16 cellular contexts compared by ENCODE assay signal in genomic region chr20:61818746-61819483, GRCh38.
DNase-seq lines count a peak whose midpoint lies in the region; ATAC-seq, FAIRE-seq and TF ChIP-seq lines count a peak whose summit lies in the region.
"Had no signal": no experiment of that assay in that cellular context is flagged by ENCODE, and none has a peak within 500 bp of the region (broad histone marks: within the 10 kb centered on the region; RNA-seq: fewer than 3 reads in every experiment).

No MANE protein-coding gene starts in this region.

- intact Hi-C loops in left ventricle myocardium superior (cut with micrococcal nuclease) = no loop called here
- intact Hi-C loops in kidney (cut with DNase I) = no loop called here
- intact Hi-C loops in psoas muscle (cut with DNase I) = no loop called here

- H3K36me3 ChIP-seq in right atrium auricular region (no peaks in the 10 kb centered on the region), NT2/D1 (ENCODE audit: insufficient read depth, insufficient read length, low read length) (no peaks in the 10 kb centered on the region), kidney (ENCODE audit: control insufficient read depth in 1 of 2, insufficient read depth in 2 of 2, low read length in 2 of 2) (no peaks in the 10 kb centered on the region), psoas muscle (ENCODE audit: insufficient read depth in 1 of 2, low read depth in 1 of 2) (no peaks in the 10 kb centered on the region)

- DNase-seq in left ventricle myocardium superior (peak; percentile 11), right atrium auricular region (ENCODE audit: low spot score) (no peak), NT2/D1 (ENCODE audit: low read depth, low spot score) (no peak), kidney (peak; percentile 53), psoas muscle (peak; percentile 2 to 36), HPDE6-E6E7 (ENCODE audit: extremely low spot score) (no peak)
- DNase-seq: CD4-positive, alpha-beta memory T cell; DND-41; GDM1; H7 had no signal

- H3K4me1 ChIP-seq in right atrium auricular region (no peaks in the 10 kb centered on the region), NT2/D1 (ENCODE audit: insufficient read depth, insufficient read length) (peaks cover 5% of the 10 kb centered on the region), kidney (ENCODE audit: control insufficient read depth in 1 of 2, insufficient read depth in 1 of 2, low read depth in 1 of 2, low read length in 2 of 2) (peaks cover 0 to 2% of the 10 kb centered on the region in 2 donors), psoas muscle (no peaks in the 10 kb centered on the region)

- no peak for FAIRE-seq in kidney (lab: Jason Lieb, UNC)
- FAIRE-seq: A204.1, D721Med, GM12892 had no signal

- H3K27me3 ChIP-seq in right atrium auricular region (no peaks in the 10 kb centered on the region), NT2/D1 (ENCODE audit: insufficient read depth, insufficient read length) (peaks cover 65% of the 10 kb centered on the region), psoas muscle (ENCODE audit: insufficient read depth in 3 of 3, low read length in 2 of 3) (no peaks in the 10 kb centered on the region)

- H3K9ac ChIP-seq in NT2/D1 (ENCODE audit: insufficient read length, low read depth) (peak overlapping the region; percentile 5), kidney (ENCODE audit: low read length in 2 of 2) (no peak overlapping the region)

- H3K27ac ChIP-seq in right atrium auricular region (no peak overlapping the region), kidney (ENCODE audit: low read depth in 2 of 2, low read length in 2 of 2) (no peak overlapping the region), psoas muscle (no peak overlapping the region)
- H3K27ac ChIP-seq: C4-2B had no signal

- WGBS in psoas muscle, 3 donors = 89 to 90% (median 89%) methylated on average over 28 of the region's 28 CpGs

- no peaks in the 10 kb centered on the region for H3K9me3 ChIP-seq in right atrium auricular region
- H3K9me3 ChIP-seq in NT2/D1 (ENCODE audit: insufficient read depth, low read length) = peaks cover 10% of the 10 kb centered on the region; the same call in 1 of the 2 replicates
- no peaks in the 10 kb centered on the region for H3K9me3 ChIP-seq in kidney (ENCODE audit: control insufficient read depth in 1 of 2, low read length in 2 of 2)
- H3K9me3 ChIP-seq in psoas muscle = no peaks in the 10 kb centered on the region

- no peak for TF ChIP-seq CTCF in right atrium auricular region (IDR thresholded peaks at IDR 0.05)
- TF ChIP-seq CTCF in kidney (IDR thresholded peaks at IDR 0.05; ENCODE audit: borderline replicate concordance, extremely low read depth, insufficient read depth) = no peak
- no peak for TF ChIP-seq CTCF in psoas muscle (IDR thresholded peaks at IDR 0.05)

- no peak overlapping the region for H3K4me3 ChIP-seq in right atrium auricular region
- H3K4me3 ChIP-seq in NT2/D1 (ENCODE audit: insufficient read length, low read depth) = no peak overlapping the region
- no peak overlapping the region for H3K4me3 ChIP-seq in kidney (ENCODE audit: low read length in 2 of 2)
- H3K4me3 ChIP-seq in psoas muscle = no peak overlapping the region
- H3K4me3 ChIP-seq: GM23338 had no signal

- no peak for ATAC-seq in left ventricle myocardium superior
- no peak for ATAC-seq in psoas muscle
- ATAC-seq in HG02623 (IDR thresholded peaks at IDR 0.05; ENCODE audit: unreplicated experiment) = no peak

Comparison
In these comparisons a context has a peak if more than half of its experiments do, and no peak if none do; other contexts are left out.
1. DNase-seq: peak in left ventricle myocardium superior (single experiment), kidney (single experiment) and psoas muscle (2 of 2); none in right atrium auricular region (single experiment), NT2/D1 (single experiment) and HPDE6-E6E7 (single experiment).